ENCODE assay signal across 21 cellular contexts in genomic region chr1:167928457-167928852, GRCh38. TPM values are rescaled to one million over a fixed set of nuclear protein-coding genes. Genes with fewer than 3 reads are reported as not detected.
DNase-seq lines count a peak whose midpoint lies in the region; ATAC-seq, FAIRE-seq and TF ChIP-seq lines count a peak whose summit lies in the region.
"Had no signal": no experiment of that assay in that cellular context is flagged by ENCODE, and none has a peak within 500 bp of the region (broad histone marks: within the 10 kb centered on the region; RNA-seq: fewer than 3 reads in every experiment).

No MANE protein-coding gene starts in this region.

- 9% methylated on average over 2 of the region's 2 CpGs for WGBS in K562 (ENCODE audit: insufficient coverage, low coverage, missing lambda C conversion rate)
- WGBS in right lobe of liver (ENCODE audit: insufficient coverage, low coverage, low lambda C conversion rate, missing lambda C conversion rate), result 33% methylated on average over 2 of the region's 2 CpGs
- 96% methylated on average over 2 of the region's 2 CpGs for WGBS in smooth muscle cell (ENCODE audit: low lambda C conversion rate)

- intact Hi-C loops in K562 (cut with micrococcal nuclease) (no loop called here), right lobe of liver (cut with DNase I) (no loop called here), left ventricle myocardium superior (cut with micrococcal nuclease) (no loop called here)

- no peaks in the 10 kb centered on the region for H3F3A ChIP-seq in GM23338 (replicated peaks; ENCODE audit: low read depth)
- no peaks in the 10 kb centered on the region for H3F3A ChIP-seq in smooth muscle cell (ENCODE audit: low read depth)

- H3K4me3 ChIP-seq in GM23338 (no peak overlapping the region), K562 (peak overlapping the region; percentile 1; the same call in 1 of the 2 replicates), right lobe of liver (peak overlapping the region in 2 of 3 donors; percentile 23 to 33), smooth muscle cell (peak overlapping the region; percentile 13)
- H3K4me3 ChIP-seq: SJCRH30 had no signal

- H4K20me1 ChIP-seq in GM23338 (replicated peaks; ENCODE audit: insufficient read depth), result no peaks in the 10 kb centered on the region
- H4K20me1 ChIP-seq in K562 (replicated peaks; ENCODE audit: control insufficient read depth, insufficient read depth, low read length), result no peaks in the 10 kb centered on the region
- H4K20me1 ChIP-seq in smooth muscle cell (ENCODE audit: low read depth), result peaks cover 23% of the 10 kb centered on the region

- ATAC-seq in GM23338 (no peak), K562 (peak; percentile 56), right lobe of liver (peak in 1 of 4 donors; percentile 13), left ventricle myocardium superior (no peak), HG03457 (IDR thresholded peaks at IDR 0.05; ENCODE audit: unreplicated experiment) (no peak)
- no peak for ATAC-seq in stimulated activated effector memory CD8-positive, alpha-beta T cell treated with anti-CD3 and anti-CD28 coated beads, Interleukin-12 subunit alpha, Interleukin-12 subunit beta, amount 100 ng/mL, for 72 hours
- ATAC-seq in activated T-cell treated with anti-CD3 and anti-CD28 coated beads, Interleukin-2, amount 50 U/mL, for 4 hours, result no peak
- ATAC-seq: GM12878 had no signal

- no peak for TF ChIP-seq EP300 in K562 (IDR thresholded peaks at IDR 0.05; ENCODE audit: low read length)

- in situ Hi-C loops in K562 (cut with MboI), result no loop called here

- POLR2A ChIA-PET in K562 (lab: Yijun Ruan, JAX), result interaction anchor here (0.7 to 2.7 kb wide), 6 partner anchors 8 to 312 kb away, joined by 3 to 24 read pairs (median 5); partner anchors contain the start of genes ADCY10, DCAF6 and MPC2

- H3K36me3 Mint-ChIP-seq in GM23338 (ENCODE audit: low read depth), result no peaks in the 10 kb centered on the region
- no peaks in the 10 kb centered on the region for H3K36me3 Mint-ChIP-seq in stimulated activated effector memory CD8-positive, alpha-beta T cell treated with anti-CD3 and anti-CD28 coated beads, Interleukin-12 subunit alpha, Interleukin-12 subunit beta, amount 100 ng/mL, for 72 hours
- H3K36me3 Mint-ChIP-seq in activated T-cell treated with anti-CD3 and anti-CD28 coated beads, Interleukin-2, amount 50 U/mL, for 4 hours (ENCODE audit: insufficient read depth), result peaks cover 4% of the 10 kb centered on the region

- no peaks in the 10 kb centered on the region for H3K9me3 Mint-ChIP-seq in GM23338
- H3K9me3 Mint-ChIP-seq in stimulated activated effector memory CD8-positive, alpha-beta T cell treated with anti-CD3 and anti-CD28 coated beads, Interleukin-12 subunit alpha, Interleukin-12 subunit beta, amount 100 ng/mL, for 72 hours, result no peaks in the 10 kb centered on the region
- no peaks in the 10 kb centered on the region for H3K9me3 Mint-ChIP-seq in activated T-cell treated with anti-CD3 and anti-CD28 coated beads, Interleukin-2, amount 50 U/mL, for 4 hours
- H3K9me3 Mint-ChIP-seq: CD4-positive, alpha-beta T cell had no signal

- no peak for TF ChIP-seq RAD21 in K562 (CRISPR knock-in tag; conservative IDR thresholded peaks at IDR 0.05 in 1 of 2, IDR thresholded peaks at IDR 0.05 in 1 of 2)

- TF ChIP-seq POLR2A in K562 (conservative IDR thresholded peaks at IDR 0.05) (no peak), right lobe of liver (IDR thresholded peaks at IDR 0.05) (no peak)

- H3K27ac ChIP-seq in GM23338 (ENCODE audit: low read depth), result no peak overlapping the region
- H3K27ac ChIP-seq in K562 (ENCODE audit: extremely low read depth, low read depth, low read length), result peak overlapping the region; percentile 69
- peak overlapping the region; percentile 20 to 63 (median 53) for H3K27ac ChIP-seq in right lobe of liver
- H3K27ac ChIP-seq in smooth muscle cell (ENCODE audit: low read depth), result no peak overlapping the region
- H3K27ac ChIP-seq: KMS-11, RWPE1, SJCRH30 had no signal

- H3K9ac ChIP-seq in K562 (ENCODE audit: insufficient read depth in 1 of 2, low read depth in 2 of 2, low read length in 2 of 2) (peak overlapping the region in 1 of 2 experiments; percentile 58; a peak in 2 of 4 replicates), smooth muscle cell (ENCODE audit: low read depth) (no peak overlapping the region)
- H3K9ac ChIP-seq: KMS-11 had no signal

- BruUV-seq in K562 (replicated peaks; lab: Mats Ljungman, UMichigan), result no TSS peak

- peaks cover 3% of the 10 kb centered on the region for H3K27me3 Mint-ChIP-seq in GM23338 (ENCODE audit: insufficient read depth, low read depth, poor library complexity)
- no peaks in the 10 kb centered on the region for H3K27me3 Mint-ChIP-seq in activated T-cell treated with anti-CD3 and anti-CD28 coated beads, Interleukin-2, amount 50 U/mL, for 4 hours (ENCODE audit: low read depth)
- H3K27me3 Mint-ChIP-seq: CD4-positive, alpha-beta T cell had no signal

- H3K27me3 ChIP-seq in GM23338 (ENCODE audit: insufficient read depth) (no peaks in the 10 kb centered on the region), K562 (ENCODE audit: control insufficient read depth in 2 of 2, insufficient read depth in 2 of 2, low read length in 2 of 2) (no peaks in the 10 kb centered on the region), right lobe of liver (no peaks in the 10 kb centered on the region), smooth muscle cell (ENCODE audit: low read depth) (no peaks in the 10 kb centered on the region)
- H3K27me3 ChIP-seq: SJCRH30 had no signal

- no peak for TF ChIP-seq CTCF in GM23338 (conservative IDR thresholded peaks at IDR 0.05; ENCODE audit: low read depth in 2 of 2)
- no peak for TF ChIP-seq CTCF in K562 (IDR thresholded peaks at IDR 0.05 in 2 of 3, conservative IDR thresholded peaks at IDR 0.05 in 1 of 3; ENCODE audit: insufficient read depth in 2 of 3, low read depth in 1 of 3, low read length in 3 of 3)
- no peak for TF ChIP-seq CTCF in right lobe of liver (IDR thresholded peaks at IDR 0.05)
- no peak for TF ChIP-seq CTCF in smooth muscle cell (IDR thresholded peaks at IDR 0.05; ENCODE audit: borderline replicate concordance, insufficient read depth, poor library complexity, severe bottlenecking)

- no peak overlapping the region for H3K4me3 Mint-ChIP-seq in GM23338
- no peak overlapping the region for H3K4me3 Mint-ChIP-seq in stimulated activated effector memory CD8-positive, alpha-beta T cell treated with anti-CD3 and anti-CD28 coated beads, Interleukin-12 subunit alpha, Interleukin-12 subunit beta, amount 100 ng/mL, for 72 hours
- no peak overlapping the region for H3K4me3 Mint-ChIP-seq in activated T-cell treated with anti-CD3 and anti-CD28 coated beads, Interleukin-2, amount 50 U/mL, for 4 hours
- H3K4me3 Mint-ChIP-seq: CD4-positive, alpha-beta T cell had no signal

- H3K9me1 ChIP-seq in K562 (ENCODE audit: control insufficient read depth, insufficient read depth, low read length), result no peaks in the 10 kb centered on the region

- CTCF ChIA-PET in K562 (lab: Yijun Ruan, JAX; ENCODE audit: low intra/inter-chr PET ratio), result no interaction called here

- H3K4me1 Mint-ChIP-seq in GM23338, result peaks cover 8% of the 10 kb centered on the region; the same call in 2 of the 3 replicates
- H3K4me1 Mint-ChIP-seq in stimulated activated effector memory CD8-positive, alpha-beta T cell treated with anti-CD3 and anti-CD28 coated beads, Interleukin-12 subunit alpha, Interleukin-12 subunit beta, amount 100 ng/mL, for 72 hours, result peaks cover under 1% of the 10 kb centered on the region
- peaks cover 5% of the 10 kb centered on the region for H3K4me1 Mint-ChIP-seq in activated T-cell treated with anti-CD3 and anti-CD28 coated beads, Interleukin-2, amount 50 U/mL, for 4 hours (ENCODE audit: low read depth)

- H3K79me2 ChIP-seq in GM23338 (replicated peaks; ENCODE audit: insufficient read depth) (peaks cover 29% of the 10 kb centered on the region), K562 (ENCODE audit: control insufficient read depth, insufficient read depth, low read length) (peaks cover 95% of the 10 kb centered on the region), smooth muscle cell (ENCODE audit: low read depth) (peaks cover 82% of the 10 kb centered on the region)

- H3K4me2 ChIP-seq in GM23338 (peak overlapping the region; percentile 24; the same call in 1 of the 2 replicates), K562 (ENCODE audit: insufficient read depth, low read length) (peak overlapping the region; percentile 58), smooth muscle cell (no peak overlapping the region)
- H3K4me2 ChIP-seq: KMS-11 had no signal

- H3K9me3 ChIP-seq in K562 (replicated peaks; ENCODE audit: control insufficient read depth, insufficient read depth, low read depth, low read length), result no peaks in the 10 kb centered on the region
- H3K9me3 ChIP-seq in right lobe of liver, result no peaks in the 10 kb centered on the region
- no peaks in the 10 kb centered on the region for H3K9me3 ChIP-seq in smooth muscle cell (replicated peaks; ENCODE audit: low read depth)
- H3K9me3 ChIP-seq: SJCRH30 had no signal

- FAIRE-seq in K562 (lab: Jason Lieb, UNC), result peak; percentile 11
- FAIRE-seq: GM12878 had no signal

- H3K36me3 ChIP-seq in GM23338 (ENCODE audit: insufficient read depth) (no peaks in the 10 kb centered on the region), K562 (ENCODE audit: control insufficient read depth, insufficient read depth, low read length) (peaks cover 9% of the 10 kb centered on the region; the same call in 2 of the 3 replicates), right lobe of liver (peaks cover 0 to under 1% (median 0%) of the 10 kb centered on the region in 4 donors), smooth muscle cell (ENCODE audit: low read depth) (no peaks in the 10 kb centered on the region)
- H3K36me3 ChIP-seq: SJCRH30 had no signal

- H3K9me2 ChIP-seq in GM23338 (ENCODE audit: insufficient read depth), result no peaks in the 10 kb centered on the region

- no peak overlapping the region for H3K27ac Mint-ChIP-seq in GM23338
- H3K27ac Mint-ChIP-seq in stimulated activated effector memory CD8-positive, alpha-beta T cell treated with anti-CD3 and anti-CD28 coated beads, Interleukin-12 subunit alpha, Interleukin-12 subunit beta, amount 100 ng/mL, for 72 hours, result no peak overlapping the region
- H3K27ac Mint-ChIP-seq: CD4-positive, alpha-beta T cell had no signal

- H2AFZ ChIP-seq in GM23338 (no peak overlapping the region), K562 (ENCODE audit: low read depth, low read length) (peak overlapping the region; percentile 40), smooth muscle cell (ENCODE audit: low read depth) (no peak overlapping the region)

- H3K4me1 ChIP-seq in GM23338 (ENCODE audit: insufficient read depth) (peaks cover 34% of the 10 kb centered on the region), K562 (replicated peaks in 1 of 2; ENCODE audit: control insufficient read depth in 2 of 2, insufficient read depth in 2 of 2, low read length in 2 of 2) (peaks cover 24 to 41% of the 10 kb centered on the region in 2 experiments), right lobe of liver (peaks cover 0 to 80% (median 7%) of the 10 kb centered on the region in 4 donors), smooth muscle cell (ENCODE audit: low read depth) (no peaks in the 10 kb centered on the region)
- H3K4me1 ChIP-seq: SJCRH30 had no signal

- DNase-seq in GM23338 (ENCODE audit: low spot score) (no peak), K562 (ENCODE audit: extremely low read depth in 1 of 4, low spot score in 3 of 4) (peak in 2 of 4 experiments; percentile 33 to 45), right lobe of liver (no peak), smooth muscle cell (lab: John Stamatoyannopoulos, UW; ENCODE audit: unreplicated experiment) (no peak), left ventricle myocardium superior (no peak)
- no peak for DNase-seq in stimulated activated effector memory CD8-positive, alpha-beta T cell treated with anti-CD3 and anti-CD28 coated beads, Interleukin-12 subunit alpha, Interleukin-12 subunit beta, amount 100 ng/mL, for 72 hours (ENCODE audit: low spot score in 2 of 2)
- DNase-seq in activated T-cell treated with anti-CD3 and anti-CD28 coated beads, Interleukin-2, amount 50 U/mL, for 4 hours, result no peak
- DNase-seq: CD4-positive, alpha-beta T cell; DND-41; GDM1; HCEC 1CT; MM.1S; NCI-H1105; NCI-H1694; NCI-H446; NCI-H69; SJCRH30 had no signal

RNA-seq across cellular contexts. Expression of gene DCAF6, which starts 8.0 kb away (rescaled TPM):
- 24.6 and 27.3 TPM in 2 replicates for total RNA-seq in GM23338 (2014; rRNA removed; shearing (Covaris generic))
- polyA plus RNA-seq in GM23338 (2016; fragmentation: Nextera tagmentation; extraction: Ambion mirVana), result 16.7 and 18.6 TPM in 2 replicates
- total RNA-seq in K562 (2011; cell fraction: chromatin; rRNA removed; ENCODE audit: low replicate concordance), result 162 and 343 TPM in 2 replicates
- 39.9 and 60.4 TPM in 2 replicates for total RNA-seq in K562 (2011; cell fraction: nucleolus; rRNA removed)
- 128 and 216 TPM in 2 replicates for total RNA-seq in K562 (2011; cell fraction: nucleoplasm; rRNA removed)
- 46.2 and 46.3 TPM in 2 replicates for total RNA-seq in K562 (2014; rRNA removed)
- total RNA-seq in K562 (2014; rRNA removed; fragmentation: Illumina TruSeq; extraction: Trizol), result 61.9 and 73.9 TPM in 2 replicates
- total RNA-seq in K562 (2015; rRNA removed; fragmentation: Illumina TruSeq; extraction: Trizol), result 56.4 and 57.8 TPM in 2 replicates
- total RNA-seq in K562 (2021), result 40.6 and 42.8 TPM in 2 replicates
- polyA plus RNA-seq in K562 (2011; rRNA removed), result 91.6 and 102 TPM in 2 replicates
- 31.7 and 76.1 TPM in 2 replicates for polyA plus RNA-seq in K562 (2011; cell fraction: cytosol; rRNA removed)
- polyA plus RNA-seq in K562 (2011; cell fraction: nucleus; rRNA removed), result 48.5 and 76.7 TPM in 2 replicates
- polyA plus RNA-seq in K562 (2012), result 38.9 and 42.2 TPM in 2 replicates
- polyA plus RNA-seq in K562 (2014; fragmentation: Illumina TruSeq; extraction: Trizol), result 54.3 and 59.1 TPM in 2 replicates
- polyA plus RNA-seq in K562 (2014; fragmentation: Nextera tagmentation; extraction: Ambion mirVana), result 10 to 100 TPM; 19.1 to 24.5 TPM
- 41.1 and 45.6 TPM in 2 replicates for polyA plus RNA-seq in K562 (2014; rRNA removed)
- polyA minus RNA-seq in K562 (2011; rRNA and poly(A)+ RNA removed), result 217 and 260 TPM in 2 replicates
- polyA minus RNA-seq in K562 (2011; cell fraction: cytosol; rRNA and poly(A)+ RNA removed), result 41.2 and 59.6 TPM in 2 replicates
- 79.4 and 146 TPM in 2 replicates for polyA minus RNA-seq in K562 (2011; cell fraction: nucleus; rRNA and poly(A)+ RNA removed)
- 10 to 100 TPM; 35.8 to 65.9 (median 48.8) TPM for total RNA-seq in right lobe of liver
- total RNA-seq in smooth muscle cell, result 30.0 and 34.9 TPM in 2 replicates
- polyA plus RNA-seq in smooth muscle cell, result 27.4 and 33.6 TPM in 2 replicates
- 234 TPM for total RNA-seq in left ventricle myocardium superior
- total RNA-seq in activated T-cell treated with anti-CD3 and anti-CD28 coated beads, Interleukin-2, amount 50 U/mL, for 4 hours, result 10 to 100 TPM; 10.7 to 12.5 (median 11.3) TPM

RNA-seq across cellular contexts. Expression of gene MPC2, which starts 8.4 kb away (rescaled TPM):
- 21.6 and 37.2 TPM in 2 replicates for total RNA-seq in GM23338 (2014; rRNA removed; shearing (Covaris generic))
- polyA plus RNA-seq in GM23338 (2016; fragmentation: Nextera tagmentation; extraction: Ambion mirVana) (71.0 and 76.9 TPM in 2 replicates), K562 (2011; rRNA removed) (157 and 179 TPM in 2 replicates), K562 (2014; fragmentation: Illumina TruSeq; extraction: Trizol) (131 and 138 TPM in 2 replicates), K562 (2014; fragmentation: Nextera tagmentation; extraction: Ambion mirVana) (100 to 1,000 TPM in 1 of 2 experiments, 10 to 100 TPM in 1; 70.7 to 154 TPM), K562 (2014; rRNA removed) (106 and 126 TPM in 2 replicates), smooth muscle cell (66.5 and 69.9 TPM in 2 replicates)
- 10.2 and 19.5 TPM in 2 replicates for total RNA-seq in K562 (2011; cell fraction: chromatin; rRNA removed; ENCODE audit: low replicate concordance)
- 17.8 and 19.7 TPM in 2 replicates for total RNA-seq in K562 (2011; cell fraction: nucleolus; rRNA removed)
- 19.3 and 32.5 TPM in 2 replicates for total RNA-seq in K562 (2011; cell fraction: nucleoplasm; rRNA removed)
- total RNA-seq in K562 (2014; rRNA removed) (102 and 122 TPM in 2 replicates), K562 (2014; rRNA removed; fragmentation: Illumina TruSeq; extraction: Trizol) (168 and 186 TPM in 2 replicates), K562 (2015; rRNA removed; fragmentation: Illumina TruSeq; extraction: Trizol) (134 and 144 TPM in 2 replicates), K562 (2021) (172 and 190 TPM in 2 replicates), right lobe of liver (100 to 1,000 TPM in 5 of 6 experiments, 10 to 100 TPM in 1; 85.2 to 198 (median 142) TPM), smooth muscle cell (47.1 and 58.2 TPM in 2 replicates), left ventricle myocardium superior (237 TPM)
- polyA plus RNA-seq in K562 (2011; cell fraction: cytosol; rRNA removed), result 51.8 and 85.0 TPM in 2 replicates
- 19.6 and 37.3 TPM in 2 replicates for polyA plus RNA-seq in K562 (2011; cell fraction: nucleus; rRNA removed)
- polyA plus RNA-seq in K562 (2012), result 107 and 192 TPM in 2 replicates
- polyA minus RNA-seq in K562 (2011; rRNA and poly(A)+ RNA removed), result 46.7 and 50.5 TPM in 2 replicates
- 27.2 and 32.7 TPM in 2 replicates for polyA minus RNA-seq in K562 (2011; cell fraction: cytosol; rRNA and poly(A)+ RNA removed)
- polyA minus RNA-seq in K562 (2011; cell fraction: nucleus; rRNA and poly(A)+ RNA removed), result 11.2 and 14.2 TPM in 2 replicates
- 10 to 100 TPM; 28.2 to 32.1 (median 31.9) TPM for total RNA-seq in activated T-cell treated with anti-CD3 and anti-CD28 coated beads, Interleukin-2, amount 50 U/mL, for 4 hours

RNA-seq across cellular contexts. Expression of gene ADCY10, which starts 14.5 kb away (rescaled TPM):
- total RNA-seq in GM23338 (2014; rRNA removed; shearing (Covaris generic)), result not detected in 2 replicates
- polyA plus RNA-seq in GM23338 (2016; fragmentation: Nextera tagmentation; extraction: Ambion mirVana) (not detected in 2 replicates), K562 (2011; rRNA removed) (0.21 and 0.54 TPM in 2 replicates), K562 (2014; fragmentation: Illumina TruSeq; extraction: Trizol) (0.25 and 0.26 TPM in 2 replicates), K562 (2014; fragmentation: Nextera tagmentation; extraction: Ambion mirVana) (under 1 TPM; 0.21 to 0.39 TPM), K562 (2014; rRNA removed) (0.08 and 0.11 TPM in 2 replicates), smooth muscle cell (not detected in 2 replicates)
- total RNA-seq in K562 (2011; cell fraction: chromatin; rRNA removed; ENCODE audit: low replicate concordance), result 1.3 and 2.1 TPM in 2 replicates
- total RNA-seq in K562 (2011; cell fraction: nucleolus; rRNA removed), result 0.39 and 0.83 TPM in 2 replicates
- total RNA-seq in K562 (2011; cell fraction: nucleoplasm; rRNA removed), result 1.1 and 2.1 TPM in 2 replicates
- total RNA-seq in K562 (2014; rRNA removed) (0.24 and 0.86 TPM in 2 replicates), K562 (2014; rRNA removed; fragmentation: Illumina TruSeq; extraction: Trizol) (0.29 and 0.32 TPM in 2 replicates), K562 (2015; rRNA removed; fragmentation: Illumina TruSeq; extraction: Trizol) (0.11 and 0.14 TPM in 2 replicates), K562 (2021) (0.20 and 0.22 TPM in 2 replicates), right lobe of liver (1 to 10 TPM in 3 of 6 experiments, under 1 TPM in 3; 0.43 to 5.8 (median 1.5) TPM), smooth muscle cell (0.18 TPM in 1 of 2 replicates, not detected in the other), left ventricle myocardium superior (0.47 TPM)
- polyA plus RNA-seq in K562 (2011; cell fraction: cytosol; rRNA removed), result 0.12 and 0.13 TPM in 2 replicates
- polyA plus RNA-seq in K562 (2011; cell fraction: nucleus; rRNA removed), result 0.34 and 0.38 TPM in 2 replicates
- 0.12 and 0.65 TPM in 2 replicates for polyA plus RNA-seq in K562 (2012)
- polyA minus RNA-seq in K562 (2011; rRNA and poly(A)+ RNA removed), result 0.24 and 0.28 TPM in 2 replicates
- not detected in 2 replicates for polyA minus RNA-seq in K562 (2011; cell fraction: cytosol; rRNA and poly(A)+ RNA removed)
- 0.22 and 0.27 TPM in 2 replicates for polyA minus RNA-seq in K562 (2011; cell fraction: nucleus; rRNA and poly(A)+ RNA removed)
- not detected for total RNA-seq in activated T-cell treated with anti-CD3 and anti-CD28 coated beads, Interleukin-2, amount 50 U/mL, for 4 hours
- total RNA-seq: GM12878 had no signal

Comparison
In these comparisons a context has a peak if more than half of its experiments do, and no peak if none do; other contexts are left out.
1. H3K27ac ChIP-seq: peak in K562 (single experiment) and right lobe of liver (3 of 3); none in GM23338 (single experiment) and smooth muscle cell (single experiment).